In genomic region chrX:49995021-49995731, GRCh38 we compare ENCODE assay signal across 13 cellular contexts.
DNase-seq lines count a peak whose midpoint lies in the region; ATAC-seq and TF ChIP-seq lines count a peak whose summit lies in the region.
"Had no signal": no experiment of that assay in that cellular context is flagged by ENCODE, and none has a peak within 500 bp of the region (broad histone marks: within the 10 kb centered on the region; RNA-seq: fewer than 3 reads in every experiment).

No MANE protein-coding gene starts in this region.

- H2BK15ac ChIP-seq in mesendoderm (replicated peaks; ENCODE audit: low read depth): no peak overlapping the region

- TF ChIP-seq CTCF in choroid plexus epithelial cell (conservative IDR thresholded peaks at IDR 0.05; ENCODE audit: low read depth, low read length): no peak

- no peak overlapping the region for H4K5ac ChIP-seq in mesendoderm (ENCODE audit: low read length)

- DNase-seq in AG20443 (ENCODE audit: low spot score) (peak; percentile 39), LoVo (ENCODE audit: low spot score) (peak; percentile 20), choroid plexus epithelial cell (ENCODE audit: low read depth) (peak; percentile 64), mesendoderm (peak; percentile 86), activated T-cell treated with anti-CD3 and anti-CD28 coated beads for 4 hours (no peak), NCI-H2029 (lab: John Stamatoyannopoulos, UW) (no peak)
- DNase-seq: activated CD4-positive, alpha-beta T cell treated with anti-CD3 and anti-CD28 coated beads for 1 hour; COR-L47; NCI-H1417; retina had no signal

- no peak overlapping the region for H3K27ac ChIP-seq in mesendoderm (ENCODE audit: low read depth, low read length)

- H3K9ac ChIP-seq in mesendoderm (ENCODE audit: low read length): no peak overlapping the region

- no peak overlapping the region for H4K8ac ChIP-seq in mesendoderm (ENCODE audit: low read depth, low read length)

- no peak overlapping the region for H2BK120ac ChIP-seq in mesendoderm (ENCODE audit: low read depth, low read length)

- H3K27me3 ChIP-seq in mesendoderm (ENCODE audit: insufficient read depth, low read length, poor library complexity): no peaks in the 10 kb centered on the region

- WGBS in mesendoderm (ENCODE audit: extremely low coverage, insufficient coverage, low lambda C conversion rate): no CpG with 5 or more reads among the region's 11 CpGs

- H3K4ac ChIP-seq in mesendoderm (ENCODE audit: low read depth, low read length): no peak overlapping the region

- ATAC-seq in GM18907 (IDR thresholded peaks at IDR 0.05; ENCODE audit: unreplicated experiment): no peak
- no peak for ATAC-seq in GM19023 (IDR thresholded peaks at IDR 0.05; ENCODE audit: unreplicated experiment)
- ATAC-seq: left lobe of liver had no signal

- no peak overlapping the region for H3K18ac ChIP-seq in mesendoderm (ENCODE audit: low read length)

- H3K79me2 ChIP-seq in mesendoderm (ENCODE audit: control insufficient read depth, insufficient read depth, low read length): no peaks in the 10 kb centered on the region

- no peak overlapping the region for H3K4me2 ChIP-seq in mesendoderm (ENCODE audit: low read length)

- no peak overlapping the region for H3K23ac ChIP-seq in mesendoderm (ENCODE audit: low read length)

- no peak overlapping the region for H2BK5ac ChIP-seq in mesendoderm (ENCODE audit: low read length)

- H3K36me3 ChIP-seq in mesendoderm (ENCODE audit: control insufficient read depth, insufficient read depth, low read length): no peaks in the 10 kb centered on the region

- no peaks in the 10 kb centered on the region for H3K79me1 ChIP-seq in mesendoderm (ENCODE audit: low read length)

- no peak overlapping the region for H3K4me3 ChIP-seq in choroid plexus epithelial cell (ENCODE audit: low read depth, low read length)
- H3K4me3 ChIP-seq in mesendoderm (ENCODE audit: low read length): no peak overlapping the region

- H2AK5ac ChIP-seq in mesendoderm (ENCODE audit: low read length): no peak overlapping the region

- no peaks in the 10 kb centered on the region for H3K4me1 ChIP-seq in mesendoderm (ENCODE audit: control insufficient read depth, low read depth, low read length)

- no peak overlapping the region for H3K56ac ChIP-seq in mesendoderm (ENCODE audit: low read length)

Comparison
In these comparisons a context has a peak if more than half of its experiments do, and no peak if none do; other contexts are left out.
1. DNase-seq: peak in AG20443 (single experiment), LoVo (single experiment), choroid plexus epithelial cell (single experiment) and mesendoderm (single experiment); none in activated T-cell treated with anti-CD3 and anti-CD28 coated beads for 4 hours (single experiment) and NCI-H2029 (single experiment).